Comparison of ENCODE assay signal across 9 cellular contexts in the genomic region with DNA sequence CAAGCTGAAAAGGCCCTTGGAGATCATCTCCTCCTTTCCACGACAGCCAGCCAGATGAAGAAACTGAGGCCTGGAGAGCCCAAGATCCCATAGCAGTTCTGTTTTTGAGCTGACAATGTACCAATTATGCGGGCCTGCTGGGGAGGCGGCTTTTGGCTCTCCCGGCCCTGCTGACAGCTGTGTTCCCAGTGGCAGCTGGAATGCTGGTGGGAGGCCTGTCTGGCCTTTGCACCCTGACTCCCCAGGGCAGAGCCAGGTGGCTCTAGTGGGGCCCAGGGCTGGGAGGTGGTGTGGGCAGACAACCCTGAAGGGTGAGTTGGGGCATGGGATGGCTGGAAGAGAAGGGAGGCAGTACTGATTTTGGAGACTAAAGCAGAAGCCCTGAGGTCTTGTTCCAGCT. TPM values are rescaled to one million over a fixed set of nuclear protein-coding genes. Genes with fewer than 3 reads are reported as not detected.
DNase-seq lines count a peak whose midpoint lies in the region; ATAC-seq and TF ChIP-seq lines count a peak whose summit lies in the region.
"Had no signal": no experiment of that assay in that cellular context is flagged by ENCODE, and none has a peak within 500 bp of the region (broad histone marks: within the 10 kb centered on the region; RNA-seq: fewer than 3 reads in every experiment).

No MANE protein-coding gene starts in this region.

- H3K4me1 Mint-ChIP-seq in activated T-cell treated with anti-CD3 and anti-CD28 coated beads, Interleukin-2, amount 50 U/mL, for 4 hours (ENCODE audit: low read depth): peaks cover 64% of the 10 kb centered on the region
- H3K4me1 Mint-ChIP-seq in chondrocyte (ENCODE audit: low read depth): peaks cover 70% of the 10 kb centered on the region

- peak overlapping the region; percentile 14 for H3K27ac Mint-ChIP-seq in chondrocyte (ENCODE audit: unreplicated experiment)
- H3K27ac Mint-ChIP-seq: progenitor cell of endocrine pancreas had no signal

- TF ChIP-seq CTCF in chondrocyte (IDR thresholded peaks at IDR 0.05): no peak
- no peak for TF ChIP-seq CTCF in tibial nerve (IDR thresholded peaks at IDR 0.05)

- H3K9me3 Mint-ChIP-seq in activated T-cell treated with anti-CD3 and anti-CD28 coated beads, Interleukin-2, amount 50 U/mL, for 4 hours: no peaks in the 10 kb centered on the region
- no peaks in the 10 kb centered on the region for H3K9me3 Mint-ChIP-seq in chondrocyte (ENCODE audit: low read depth)

- peak overlapping the region; percentile 11 to 76 (median 64) for H3K27ac ChIP-seq in tibial nerve

- DNase-seq in activated T-cell treated with anti-CD3 and anti-CD28 coated beads, Interleukin-2, amount 50 U/mL, for 4 hours: no peak
- DNase-seq in activated T-cell treated with anti-CD3 and anti-CD28 coated beads, Interleukin-2, amount 50 U/mL, for 1 hour: no peak
- DNase-seq in chondrocyte (ENCODE audit: low spot score) (no peak), myocyte (ENCODE audit: low read depth) (peak; percentile 78), tibial nerve (ENCODE audit: low spot score in 2 of 2) (no peak), activated gamma-delta T cell (lab: John Stamatoyannopoulos, UW) (no peak), ecto neural progenitor cell (ENCODE audit: low spot score) (no peak)

- H3K27me3 Mint-ChIP-seq in activated T-cell treated with anti-CD3 and anti-CD28 coated beads, Interleukin-2, amount 50 U/mL, for 4 hours (ENCODE audit: low read depth): no peaks in the 10 kb centered on the region
- no peaks in the 10 kb centered on the region for H3K27me3 Mint-ChIP-seq in chondrocyte (ENCODE audit: low read depth)
- H3K27me3 Mint-ChIP-seq: progenitor cell of endocrine pancreas had no signal

- no peak for TF ChIP-seq POLR2A in tibial nerve (IDR thresholded peaks at IDR 0.05)

- H3K36me3 Mint-ChIP-seq in activated T-cell treated with anti-CD3 and anti-CD28 coated beads, Interleukin-2, amount 50 U/mL, for 4 hours (ENCODE audit: insufficient read depth): no peaks in the 10 kb centered on the region
- H3K36me3 Mint-ChIP-seq in chondrocyte (ENCODE audit: low read depth): no peaks in the 10 kb centered on the region

- no peak for ATAC-seq in activated T-cell treated with anti-CD3 and anti-CD28 coated beads, Interleukin-2, amount 50 U/mL, for 4 hours
- ATAC-seq in HG03457 (IDR thresholded peaks at IDR 0.05; ENCODE audit: unreplicated experiment): no peak

- H3K27me3 ChIP-seq in tibial nerve: no peaks in the 10 kb centered on the region

- no peaks in the 10 kb centered on the region for H3K36me3 ChIP-seq in tibial nerve

- WGBS in tibial nerve, 2 donors: 30 to 44% methylated on average over 3 of the region's 4 CpGs

- peak overlapping the region; percentile 89 for H3K4me3 Mint-ChIP-seq in activated T-cell treated with anti-CD3 and anti-CD28 coated beads, Interleukin-2, amount 50 U/mL, for 4 hours
- no peak overlapping the region for H3K4me3 Mint-ChIP-seq in chondrocyte (ENCODE audit: unreplicated experiment)

- H3K4me3 ChIP-seq in tibial nerve: no peak overlapping the region

- peak in 1 of 2 donors; percentile 53 for TF ChIP-seq EP300 in tibial nerve (IDR thresholded peaks at IDR 0.05)

- H3K4me1 ChIP-seq in tibial nerve: peaks cover 0 to 89% (median 60%) of the 10 kb centered on the region in 4 donors

- H3K9me3 ChIP-seq in tibial nerve: no peaks in the 10 kb centered on the region

RNA-seq across cellular contexts. Expression of a gene that starts 30.7 kb away (rescaled TPM):
- 10 to 100 TPM; 82.2 to 98.7 (median 87.1) TPM for total RNA-seq in activated T-cell treated with anti-CD3 and anti-CD28 coated beads, Interleukin-2, amount 50 U/mL, for 4 hours
- total RNA-seq in chondrocyte: 114 to 136 TPM (median 128 TPM) in 3 replicates
- total RNA-seq in myocyte: 17.3 and 18.2 TPM in 2 replicates
- 65.6 TPM for polyA plus RNA-seq in myocyte (2012)
- total RNA-seq in tibial nerve: 10 to 100 TPM; 74.9 to 95.9 (median 83.4) TPM
